8 cellular contexts compared by ENCODE assay signal in genomic region chr15:30626632-30627031, GRCh38. TPM values are rescaled to one million over a fixed set of nuclear protein-coding genes. Genes with fewer than 3 reads are reported as not detected.
DNase-seq lines count a peak whose midpoint lies in the region; ATAC-seq and TF ChIP-seq lines count a peak whose summit lies in the region.
"Not testable (repeated sequence)": the region's sequence is repeated elsewhere in the genome, so short reads cannot be mapped to it uniquely, and the experiment has no call there.

No MANE protein-coding gene starts in this region.

- CTCF ChIA-PET in activated CD8-positive, alpha-beta T cell treated with anti-CD3 and anti-CD28 coated beads for 36 hours (lab: Charles Lee), result not testable (repeated sequence)

- H3K4me3 Mint-ChIP-seq in CD14-positive monocyte (peak overlapping the region; percentile 98 to 99), H9 (peak overlapping the region; percentile 98 to 100), natural killer cell (peak overlapping the region; percentile 99)
- peak overlapping the region; percentile 87 for H3K4me3 Mint-ChIP-seq in activated CD8-positive, alpha-beta T cell treated with anti-CD3 and anti-CD28 coated beads for 36 hours

- H3K27me3 Mint-ChIP-seq in CD14-positive monocyte (ENCODE audit: low read depth in 3 of 3); H9 (ENCODE audit: low read depth); activated CD8-positive, alpha-beta T cell treated with anti-CD3 and anti-CD28 coated beads for 36 hours; natural killer cell (ENCODE audit: low read depth in 2 of 2): not testable (repeated sequence)

- not testable (repeated sequence) for H2BK5ac ChIP-seq in H9 (ENCODE audit: insufficient read length, low read length)

- no CpG with 5 or more reads among the region's 20 CpGs for WGBS in H9 (ENCODE audit: extremely low coverage, insufficient read length, low lambda C conversion rate)
- WGBS in hepatocyte (ENCODE audit: low lambda C conversion rate, missing lambda C conversion rate), result under 1% methylated on average over 19 of the region's 20 CpGs

- H3K9ac ChIP-seq in H9 (ENCODE audit: extremely low read depth, insufficient read length, low read length) (peak overlapping the region; percentile 85), OCI-LY1 (ENCODE audit: low read length) (peak overlapping the region; percentile 98)

- H3K9me3 Mint-ChIP-seq in CD14-positive monocyte; H9; activated CD8-positive, alpha-beta T cell treated with anti-CD3 and anti-CD28 coated beads for 36 hours; natural killer cell: not testable (repeated sequence)

- ATAC-seq in activated CD8-positive, alpha-beta T cell treated with anti-CD3 and anti-CD28 coated beads for 36 hours; natural killer cell; stimulated activated naive CD8-positive, alpha-beta T cell treated with anti-CD3 and anti-CD28 coated beads, Interleukin-15, Interleukin-2, amounts not matched to agents 100 U/mL and 50 U/mL, for 24 hours: not testable (repeated sequence)

- H3K56ac ChIP-seq in H9 (ENCODE audit: insufficient read length, low read depth, low read length), result not testable (repeated sequence)

- not testable (repeated sequence) for H3K23ac ChIP-seq in H9 (ENCODE audit: insufficient read length, low read depth, low read length)

- not testable (repeated sequence) for H2BK12ac ChIP-seq in H9 (ENCODE audit: insufficient read length, low read depth, low read length)

- H3K4me2 ChIP-seq in H9 (ENCODE audit: insufficient read depth, insufficient read length, low read length) (peak overlapping the region; percentile 57), OCI-LY1 (ENCODE audit: low read length) (peak overlapping the region; percentile 82), hepatocyte (peak overlapping the region; percentile 81)

- H3K27ac Mint-ChIP-seq in CD14-positive monocyte (peak overlapping the region; percentile 75 to 98 (median 96)), H9 (peak overlapping the region; percentile 96 to 99 (median 98)), natural killer cell (peak overlapping the region; percentile 98)
- H3K27ac Mint-ChIP-seq in activated CD8-positive, alpha-beta T cell treated with anti-CD3 and anti-CD28 coated beads for 36 hours, result peak overlapping the region; percentile 94

- not testable (repeated sequence) for H3F3A ChIP-seq in OCI-LY1 (ENCODE audit: insufficient read depth, low read length)

- not testable (repeated sequence) for H3K14ac ChIP-seq in H9 (ENCODE audit: insufficient read depth, low read length)

- not testable (repeated sequence) for H4K8ac ChIP-seq in H9 (replicated peaks; ENCODE audit: insufficient read length, low read depth, low read length)

- H3K4me1 Mint-ChIP-seq in CD14-positive monocyte, result peaks cover 20% of the 10 kb centered on the region
- H3K4me1 Mint-ChIP-seq in H9, result peaks cover 7 to 18% of the 10 kb centered on the region in 2 experiments
- H3K4me1 Mint-ChIP-seq in activated CD8-positive, alpha-beta T cell treated with anti-CD3 and anti-CD28 coated beads for 36 hours (ENCODE audit: low read depth), result peaks cover 12% of the 10 kb centered on the region
- peaks cover 22 to 24% of the 10 kb centered on the region in 2 donors for H3K4me1 Mint-ChIP-seq in natural killer cell

- H3K23me2 ChIP-seq in H9 (ENCODE audit: insufficient read length, low read depth, low read length, poor library complexity, severe bottlenecking), result not testable (repeated sequence)

- not testable (repeated sequence) for H3K4ac ChIP-seq in H9 (ENCODE audit: low read depth, low read length)

- intact Hi-C loops in CD14-positive monocyte (cut with micrococcal nuclease); activated CD8-positive, alpha-beta T cell treated with anti-CD3 and anti-CD28 coated beads for 36 hours (cut with micrococcal nuclease); natural killer cell (cut with micrococcal nuclease): not testable (repeated sequence)

- H3K4me3 ChIP-seq in OCI-LY1 (ENCODE audit: low read depth, low read length, poor library complexity, severe bottlenecking), result peak overlapping the region; percentile 93
- peak overlapping the region; percentile 71 for H3K4me3 ChIP-seq in choroid plexus epithelial cell (ENCODE audit: low read depth, low read length)
- peak overlapping the region; percentile 78 for H3K4me3 ChIP-seq in hepatocyte

- H3K4me1 ChIP-seq in H9 (ENCODE audit: insufficient read depth, low read length); hepatocyte (ENCODE audit: insufficient read depth): not testable (repeated sequence)
- peaks cover 20% of the 10 kb centered on the region for H3K4me1 ChIP-seq in OCI-LY1 (ENCODE audit: insufficient read depth, low read length, severe bottlenecking)

- H3K79me1 ChIP-seq in H9 (ENCODE audit: insufficient read depth, low read depth, low read length, poor library complexity, severe bottlenecking), result not testable (repeated sequence)

- not testable (repeated sequence) for H4K5ac ChIP-seq in H9 (ENCODE audit: insufficient read length, low read depth, low read length)

- H3K9me3 ChIP-seq in H9 (ENCODE audit: control insufficient read depth, low read depth, low read length); OCI-LY1 (ENCODE audit: low read length); hepatocyte (ENCODE audit: low read depth): not testable (repeated sequence)

- not testable (repeated sequence) for H2BK15ac ChIP-seq in H9 (ENCODE audit: low read depth, low read length)

- POLR2A ChIA-PET in activated CD8-positive, alpha-beta T cell treated with anti-CD3 and anti-CD28 coated beads for 36 hours (lab: Charles Lee), result not testable (repeated sequence)

- H3T11ph ChIP-seq in H9 (ENCODE audit: low read length), result not testable (repeated sequence)

- H3K27me3 ChIP-seq in H9 (ENCODE audit: insufficient read depth, low read length); OCI-LY1 (ENCODE audit: insufficient read depth, low read length); hepatocyte: not testable (repeated sequence)

- H2BK120ac ChIP-seq in H9 (ENCODE audit: low read depth, low read length, poor library complexity, severe bottlenecking), result not testable (repeated sequence)

- H2AFZ ChIP-seq in H9 (ENCODE audit: low read length); OCI-LY1 (ENCODE audit: low read length): not testable (repeated sequence)
- H2AFZ ChIP-seq in hepatocyte, result peak overlapping the region; percentile 13

- H3K18ac ChIP-seq in H9 (ENCODE audit: insufficient read length, low read depth, low read length), result not testable (repeated sequence)

- H3K9me2 ChIP-seq in OCI-LY1 (ENCODE audit: low read depth, low read length); hepatocyte (replicated peaks; ENCODE audit: insufficient read depth): not testable (repeated sequence)

- TF ChIP-seq CTCF in CD14-positive monocyte (IDR thresholded peaks at IDR 0.05); H9 (conservative IDR thresholded peaks at IDR 0.05); OCI-LY1 (IDR thresholded peaks at IDR 0.05; ENCODE audit: low read length); activated CD8-positive, alpha-beta T cell treated with anti-CD3 and anti-CD28 coated beads for 36 hours (IDR thresholded peaks at IDR 0.05); choroid plexus epithelial cell (conservative IDR thresholded peaks at IDR 0.05; ENCODE audit: low read depth, low read length); hepatocyte (IDR thresholded peaks at IDR 0.05; ENCODE audit: poor library complexity); natural killer cell (IDR thresholded peaks at IDR 0.05): not testable (repeated sequence)

- H3K27ac ChIP-seq in H9 (ENCODE audit: insufficient read length, low read depth, low read length), result not testable (repeated sequence)
- H3K27ac ChIP-seq in OCI-LY1 (ENCODE audit: low read depth, low read length, poor library complexity, severe bottlenecking), result peak overlapping the region; percentile 90
- peak overlapping the region; percentile 46 for H3K27ac ChIP-seq in hepatocyte

- not testable (repeated sequence) for H3K79me2 ChIP-seq in H9 (ENCODE audit: insufficient read depth, low read length)
- H3K79me2 ChIP-seq in OCI-LY1 (ENCODE audit: insufficient read depth, low read length) (peaks cover 42% of the 10 kb centered on the region), hepatocyte (peaks cover 34% of the 10 kb centered on the region)

- not testable (repeated sequence) for H2BK20ac ChIP-seq in H9 (ENCODE audit: low read depth, low read length, poor library complexity, severe bottlenecking)

- not testable (repeated sequence) for H3K36me3 Mint-ChIP-seq in CD14-positive monocyte; H9 (ENCODE audit: insufficient read depth in 1 of 3, low read depth in 3 of 3); natural killer cell
- peaks cover 12% of the 10 kb centered on the region for H3K36me3 Mint-ChIP-seq in activated CD8-positive, alpha-beta T cell treated with anti-CD3 and anti-CD28 coated beads for 36 hours (ENCODE audit: low read depth)

- H4K91ac ChIP-seq in H9 (ENCODE audit: insufficient read length, low read depth, low read length), result not testable (repeated sequence)

- H2AK5ac ChIP-seq in H9 (ENCODE audit: insufficient read length, low read length), result not testable (repeated sequence)

- not testable (repeated sequence) for H4K20me1 ChIP-seq in H9 (ENCODE audit: control insufficient read depth, insufficient read depth, insufficient read length); OCI-LY1 (ENCODE audit: insufficient read depth, low read length); hepatocyte (ENCODE audit: insufficient read depth, poor library complexity, severe bottlenecking)

- peaks cover 15% of the 10 kb centered on the region for H3K36me3 ChIP-seq in OCI-LY1 (ENCODE audit: insufficient read depth, low read length)
- H3K36me3 ChIP-seq in hepatocyte (replicated peaks; ENCODE audit: insufficient read depth, low read depth), result not testable (repeated sequence)

- DNase-seq in CD14-positive monocyte (ENCODE audit: low spot score); H9; choroid plexus epithelial cell (ENCODE audit: low read depth); hepatocyte (ENCODE audit: low spot score); natural killer cell: not testable (repeated sequence)
- DNase-seq in activated CD8-positive, alpha-beta T cell treated with anti-CD3 and anti-CD28 coated beads for 36 hours, result peak; percentile 9
- peak; percentile 13 for DNase-seq in stimulated activated naive CD8-positive, alpha-beta T cell treated with anti-CD3 and anti-CD28 coated beads, Interleukin-15, Interleukin-2, amounts not matched to agents 100 U/mL and 50 U/mL, for 24 hours

RNA-seq across cellular contexts. Expression of gene GOLGA8H, which starts 22.8 kb away (rescaled TPM):
- polyA plus RNA-seq in CD14-positive monocyte (not detected), hepatocyte (0.09 TPM in 1 of 2 replicates, not detected in the other)
- total RNA-seq in H9 (2021) (0.70 and 0.94 TPM in 2 replicates), hepatocyte (not detected in 2 replicates), natural killer cell (1 to 10 TPM; 1.2 to 2.6 (median 2.3) TPM)
- under 1 TPM; 0.31 to 0.34 TPM for total RNA-seq in activated CD8-positive, alpha-beta T cell treated with anti-CD3 and anti-CD28 coated beads for 36 hours
